In the genomic region with DNA sequence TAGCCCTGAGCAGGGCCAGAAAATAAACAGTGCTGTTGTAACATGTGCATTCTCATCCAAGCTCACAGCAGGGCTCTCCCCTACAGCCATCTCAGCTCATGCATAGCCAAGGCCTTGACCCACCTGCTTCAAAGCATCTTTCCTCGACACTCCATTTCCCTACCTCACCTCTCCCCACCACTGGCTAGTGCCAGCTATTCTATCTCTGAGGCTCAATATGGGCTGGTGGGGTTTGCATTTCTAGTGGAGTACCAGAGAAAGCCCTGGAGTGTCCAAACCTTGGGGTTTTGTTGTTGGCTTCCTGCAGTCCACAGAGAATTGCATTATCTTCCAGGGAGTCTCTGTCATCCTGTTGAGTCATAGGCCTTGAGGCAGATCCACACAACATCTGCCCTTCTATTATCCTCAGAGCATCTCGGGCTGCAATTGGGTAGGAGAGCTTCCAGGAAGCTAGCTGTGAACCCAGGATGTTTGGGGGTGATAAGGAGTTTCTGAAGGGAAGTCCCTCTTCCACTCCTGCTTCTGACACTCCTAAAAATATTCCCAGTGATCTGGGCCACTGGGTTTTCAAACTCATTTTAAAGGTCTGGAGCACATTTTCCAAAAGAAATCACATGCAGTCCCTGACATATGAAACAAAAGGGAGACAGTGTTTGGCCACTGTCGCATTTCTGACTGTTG, we compare ENCODE assay signal across 1 cellular context.
TF ChIP-seq lines count a peak whose summit lies in the region.

No MANE protein-coding gene starts in this region.

TF ChIP-seq in K562, 482 proteins besides CTCF, POLR2A, EP300 and RAD21 (continued from another document and continues in another):
- TF ChIP-seq, protein P1, sequence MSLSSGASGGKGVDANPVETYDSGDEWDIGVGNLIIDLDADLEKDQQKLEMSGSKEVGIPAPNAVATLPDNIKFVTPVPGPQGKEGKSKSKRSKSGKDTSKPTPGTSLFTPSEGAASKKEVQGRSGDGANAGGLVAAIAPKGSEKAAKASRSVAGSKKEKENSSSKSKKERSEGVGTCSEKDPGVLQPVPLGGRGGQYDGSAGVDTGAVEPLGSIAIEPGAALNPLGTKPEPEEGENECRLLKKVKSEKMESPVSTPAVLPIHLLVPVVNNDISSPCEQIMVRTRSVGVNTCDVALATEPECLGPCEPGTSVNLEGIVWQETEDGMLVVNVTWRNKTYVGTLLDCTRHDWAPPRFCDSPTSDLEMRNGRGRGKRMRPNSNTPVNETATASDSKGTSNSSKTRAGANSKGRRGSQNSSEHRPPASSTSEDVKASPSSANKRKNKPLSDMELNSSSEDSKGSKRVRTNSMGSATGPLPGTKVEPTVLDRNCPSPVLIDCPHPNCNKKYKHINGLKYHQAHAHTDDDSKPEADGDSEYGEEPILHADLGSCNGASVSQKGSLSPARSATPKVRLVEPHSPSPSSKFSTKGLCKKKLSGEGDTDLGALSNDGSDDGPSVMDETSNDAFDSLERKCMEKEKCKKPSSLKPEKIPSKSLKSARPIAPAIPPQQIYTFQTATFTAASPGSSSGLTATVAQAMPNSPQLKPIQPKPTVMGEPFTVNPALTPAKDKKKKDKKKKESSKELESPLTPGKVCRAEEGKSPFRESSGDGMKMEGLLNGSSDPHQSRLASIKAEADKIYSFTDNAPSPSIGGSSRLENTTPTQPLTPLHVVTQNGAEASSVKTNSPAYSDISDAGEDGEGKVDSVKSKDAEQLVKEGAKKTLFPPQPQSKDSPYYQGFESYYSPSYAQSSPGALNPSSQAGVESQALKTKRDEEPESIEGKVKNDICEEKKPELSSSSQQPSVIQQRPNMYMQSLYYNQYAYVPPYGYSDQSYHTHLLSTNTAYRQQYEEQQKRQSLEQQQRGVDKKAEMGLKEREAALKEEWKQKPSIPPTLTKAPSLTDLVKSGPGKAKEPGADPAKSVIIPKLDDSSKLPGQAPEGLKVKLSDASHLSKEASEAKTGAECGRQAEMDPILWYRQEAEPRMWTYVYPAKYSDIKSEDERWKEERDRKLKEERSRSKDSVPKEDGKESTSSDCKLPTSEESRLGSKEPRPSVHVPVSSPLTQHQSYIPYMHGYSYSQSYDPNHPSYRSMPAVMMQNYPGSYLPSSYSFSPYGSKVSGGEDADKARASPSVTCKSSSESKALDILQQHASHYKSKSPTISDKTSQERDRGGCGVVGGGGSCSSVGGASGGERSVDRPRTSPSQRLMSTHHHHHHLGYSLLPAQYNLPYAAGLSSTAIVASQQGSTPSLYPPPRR (CRISPR knock-in tag; IDR thresholded peaks at IDR 0.05; ENCODE audit: borderline replicate concordance) = no peak
- TF ChIP-seq MIER1 (IDR thresholded peaks at IDR 0.05; ENCODE audit: low read depth) (no peak), CBX8 (IDR thresholded peaks at IDR 0.05; ENCODE audit: borderline replicate concordance, extremely low read depth, low read depth, low read length, poor library complexity, severe bottlenecking) (no peak), MEF2A (IDR thresholded peaks at IDR 0.05; ENCODE audit: control insufficient read depth, low read depth, low read length) (no peak), CCAR2 (IDR thresholded peaks at IDR 0.05; ENCODE audit: low read depth, low read length) (no peak), ILF3 (IDR thresholded peaks at IDR 0.05; ENCODE audit: borderline replicate concordance) (no peak), NCOR1 (IDR thresholded peaks at IDR 0.05) (peak; percentile 23; the same call in 1 of the 2 replicates), SMARCA4 (IDR thresholded peaks at IDR 0.05) (peak; percentile 86), CREM (IDR thresholded peaks at IDR 0.05; ENCODE audit: low read depth) (no peak), CBX2 (IDR thresholded peaks at IDR 0.05; ENCODE audit: insufficient read depth, low read length, poor library complexity, severe bottlenecking) (no peak), ZNF384 (IDR thresholded peaks at IDR 0.05; ENCODE audit: low read depth, low read length) (no peak), U2AF1 (optimal IDR thresholded peaks at IDR 0.05; ENCODE audit: low read depth, low read length) (no peak), ZNF668 (CRISPR knock-in tag; IDR thresholded peaks at IDR 0.05) (peak; percentile 60; the same call in 1 of the 2 replicates), ZNF589 (CRISPR knock-in tag; IDR thresholded peaks at IDR 0.05; ENCODE audit: low read depth) (peak; percentile 79; the same call in 1 of the 2 replicates), RNF2 (IDR thresholded peaks at IDR 0.05) (0 out of 2 replicates have a peak, but pooled peaks have one; percentile 24), FOXK1 (CRISPR knock-in tag; IDR thresholded peaks at IDR 0.05; ENCODE audit: borderline replicate concordance) (no peak), IFI16 (CRISPR knock-in tag; IDR thresholded peaks at IDR 0.05) (no peak), CHD2 (IDR thresholded peaks at IDR 0.05; ENCODE audit: low read depth, low read length) (no peak), FOXA1 (IDR thresholded peaks at IDR 0.05; ENCODE audit: borderline replicate concordance) (no peak), GTF2A2 (tag; IDR thresholded peaks at IDR 0.05) (no peak), ZNF143 (CRISPR knock-in tag; IDR thresholded peaks at IDR 0.05) (no peak), ZNF699 (CRISPR knock-in tag; IDR thresholded peaks at IDR 0.05; ENCODE audit: insufficient replicate concordance) (no peak), SRF (CRISPR knock-in tag; IDR thresholded peaks at IDR 0.05) (no peak), POU5F1 (IDR thresholded peaks at IDR 0.05; ENCODE audit: borderline replicate concordance, low read depth, low read length, partially characterized antibody) (no peak), HLTF (IDR thresholded peaks at IDR 0.05) (no peak), FOXA3 (CRISPR knock-in tag; conservative IDR thresholded peaks at IDR 0.05 in 1 of 2, IDR thresholded peaks at IDR 0.05 in 1 of 2) (no peak), KDM5B (IDR thresholded peaks at IDR 0.05; ENCODE audit: insufficient replicate concordance, low read depth, low read length) (no peak), SLC30A9 (CRISPR knock-in tag; IDR thresholded peaks at IDR 0.05) (no peak), KHSRP (IDR thresholded peaks at IDR 0.05) (no peak), GABPA (tag; conservative IDR thresholded peaks at IDR 0.05; ENCODE audit: low read depth) (no peak), PHF20 (IDR thresholded peaks at IDR 0.05; ENCODE audit: partially characterized antibody) (no peak), ZBTB8A (IDR thresholded peaks at IDR 0.05; ENCODE audit: partially characterized antibody) (no peak), ZNF224 (CRISPR knock-in tag; IDR thresholded peaks at IDR 0.05) (no peak), CC2D1A (IDR thresholded peaks at IDR 0.05) (no peak), TCF7L2 (IDR thresholded peaks at IDR 0.05; ENCODE audit: low read depth, low read length) (no peak), YY1 (IDR thresholded peaks at IDR 0.05; ENCODE audit: borderline replicate concordance in 1 of 3, control insufficient read depth in 1 of 3, extremely low read depth in 1 of 3, insufficient read depth in 3 of 3, insufficient read length in 1 of 3, insufficient replicate concordance in 2 of 3, low read depth in 1 of 3, low read length in 2 of 3) (no peak), ZFP30 (CRISPR knock-in tag; IDR thresholded peaks at IDR 0.05; ENCODE audit: borderline replicate concordance) (no peak), BCOR (IDR thresholded peaks at IDR 0.05) (no peak), COPS2 (conservative IDR thresholded peaks at IDR 0.05) (no peak), ZNF518B (CRISPR knock-in tag; IDR thresholded peaks at IDR 0.05) (no peak), LCOR (CRISPR knock-in tag; IDR thresholded peaks at IDR 0.05) (no peak), CTBP1 (IDR thresholded peaks at IDR 0.05; ENCODE audit: borderline replicate concordance) (peak; percentile 91), ZFP1 (CRISPR knock-in tag; IDR thresholded peaks at IDR 0.05) (no peak), ILK (tag; IDR thresholded peaks at IDR 0.05; ENCODE audit: borderline replicate concordance, low read depth) (no peak), ZNF165 (CRISPR knock-in tag; IDR thresholded peaks at IDR 0.05; ENCODE audit: borderline replicate concordance) (no peak), ZC3H4 (CRISPR knock-in tag; IDR thresholded peaks at IDR 0.05; ENCODE audit: borderline replicate concordance) (no peak)
- TF ChIP-seq, protein P2, sequence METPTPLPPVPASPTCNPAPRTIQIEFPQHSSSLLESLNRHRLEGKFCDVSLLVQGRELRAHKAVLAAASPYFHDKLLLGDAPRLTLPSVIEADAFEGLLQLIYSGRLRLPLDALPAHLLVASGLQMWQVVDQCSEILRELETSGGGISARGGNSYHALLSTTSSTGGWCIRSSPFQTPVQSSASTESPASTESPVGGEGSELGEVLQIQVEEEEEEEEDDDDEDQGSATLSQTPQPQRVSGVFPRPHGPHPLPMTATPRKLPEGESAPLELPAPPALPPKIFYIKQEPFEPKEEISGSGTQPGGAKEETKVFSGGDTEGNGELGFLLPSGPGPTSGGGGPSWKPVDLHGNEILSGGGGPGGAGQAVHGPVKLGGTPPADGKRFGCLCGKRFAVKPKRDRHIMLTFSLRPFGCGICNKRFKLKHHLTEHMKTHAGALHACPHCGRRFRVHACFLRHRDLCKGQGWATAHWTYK (CRISPR knock-in tag; IDR thresholded peaks at IDR 0.05) = no peak
- TF ChIP-seq, protein P3, sequence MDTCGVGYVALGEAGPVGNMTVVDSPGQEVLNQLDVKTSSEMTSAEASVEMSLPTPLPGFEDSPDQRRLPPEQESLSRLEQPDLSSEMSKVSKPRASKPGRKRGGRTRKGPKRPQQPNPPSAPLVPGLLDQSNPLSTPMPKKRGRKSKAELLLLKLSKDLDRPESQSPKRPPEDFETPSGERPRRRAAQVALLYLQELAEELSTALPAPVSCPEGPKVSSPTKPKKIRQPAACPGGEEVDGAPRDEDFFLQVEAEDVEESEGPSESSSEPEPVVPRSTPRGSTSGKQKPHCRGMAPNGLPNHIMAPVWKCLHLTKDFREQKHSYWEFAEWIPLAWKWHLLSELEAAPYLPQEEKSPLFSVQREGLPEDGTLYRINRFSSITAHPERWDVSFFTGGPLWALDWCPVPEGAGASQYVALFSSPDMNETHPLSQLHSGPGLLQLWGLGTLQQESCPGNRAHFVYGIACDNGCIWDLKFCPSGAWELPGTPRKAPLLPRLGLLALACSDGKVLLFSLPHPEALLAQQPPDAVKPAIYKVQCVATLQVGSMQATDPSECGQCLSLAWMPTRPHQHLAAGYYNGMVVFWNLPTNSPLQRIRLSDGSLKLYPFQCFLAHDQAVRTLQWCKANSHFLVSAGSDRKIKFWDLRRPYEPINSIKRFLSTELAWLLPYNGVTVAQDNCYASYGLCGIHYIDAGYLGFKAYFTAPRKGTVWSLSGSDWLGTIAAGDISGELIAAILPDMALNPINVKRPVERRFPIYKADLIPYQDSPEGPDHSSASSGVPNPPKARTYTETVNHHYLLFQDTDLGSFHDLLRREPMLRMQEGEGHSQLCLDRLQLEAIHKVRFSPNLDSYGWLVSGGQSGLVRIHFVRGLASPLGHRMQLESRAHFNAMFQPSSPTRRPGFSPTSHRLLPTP (IDR thresholded peaks at IDR 0.05; ENCODE audit: borderline replicate concordance, extremely low read depth, insufficient read length) = no peak
- TF ChIP-seq, protein P4, sequence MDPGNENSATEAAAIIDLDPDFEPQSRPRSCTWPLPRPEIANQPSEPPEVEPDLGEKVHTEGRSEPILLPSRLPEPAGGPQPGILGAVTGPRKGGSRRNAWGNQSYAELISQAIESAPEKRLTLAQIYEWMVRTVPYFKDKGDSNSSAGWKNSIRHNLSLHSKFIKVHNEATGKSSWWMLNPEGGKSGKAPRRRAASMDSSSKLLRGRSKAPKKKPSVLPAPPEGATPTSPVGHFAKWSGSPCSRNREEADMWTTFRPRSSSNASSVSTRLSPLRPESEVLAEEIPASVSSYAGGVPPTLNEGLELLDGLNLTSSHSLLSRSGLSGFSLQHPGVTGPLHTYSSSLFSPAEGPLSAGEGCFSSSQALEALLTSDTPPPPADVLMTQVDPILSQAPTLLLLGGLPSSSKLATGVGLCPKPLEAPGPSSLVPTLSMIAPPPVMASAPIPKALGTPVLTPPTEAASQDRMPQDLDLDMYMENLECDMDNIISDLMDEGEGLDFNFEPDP (CRISPR knock-in tag; IDR thresholded peaks at IDR 0.05) = no peak
- TF ChIP-seq, protein P5, sequence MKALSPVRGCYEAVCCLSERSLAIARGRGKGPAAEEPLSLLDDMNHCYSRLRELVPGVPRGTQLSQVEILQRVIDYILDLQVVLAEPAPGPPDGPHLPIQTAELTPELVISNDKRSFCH (CRISPR knock-in tag; IDR thresholded peaks at IDR 0.05) = no peak
- TF ChIP-seq, protein P5 (tag; IDR thresholded peaks at IDR 0.05) = 0 out of 2 replicates have a peak, but pooled peaks have one; percentile 29
- TF ChIP-seq, protein P6, sequence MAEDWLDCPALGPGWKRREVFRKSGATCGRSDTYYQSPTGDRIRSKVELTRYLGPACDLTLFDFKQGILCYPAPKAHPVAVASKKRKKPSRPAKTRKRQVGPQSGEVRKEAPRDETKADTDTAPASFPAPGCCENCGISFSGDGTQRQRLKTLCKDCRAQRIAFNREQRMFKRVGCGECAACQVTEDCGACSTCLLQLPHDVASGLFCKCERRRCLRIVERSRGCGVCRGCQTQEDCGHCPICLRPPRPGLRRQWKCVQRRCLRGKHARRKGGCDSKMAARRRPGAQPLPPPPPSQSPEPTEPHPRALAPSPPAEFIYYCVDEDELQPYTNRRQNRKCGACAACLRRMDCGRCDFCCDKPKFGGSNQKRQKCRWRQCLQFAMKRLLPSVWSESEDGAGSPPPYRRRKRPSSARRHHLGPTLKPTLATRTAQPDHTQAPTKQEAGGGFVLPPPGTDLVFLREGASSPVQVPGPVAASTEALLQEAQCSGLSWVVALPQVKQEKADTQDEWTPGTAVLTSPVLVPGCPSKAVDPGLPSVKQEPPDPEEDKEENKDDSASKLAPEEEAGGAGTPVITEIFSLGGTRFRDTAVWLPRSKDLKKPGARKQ (CRISPR knock-in tag; IDR thresholded peaks at IDR 0.05) = no peak
